32 cellular contexts compared by ENCODE assay signal in genomic region chr15:47496343-47497185, GRCh38.
A peak's percentile ranks its signal among the peaks of the same experiment; 100 is the strongest.
DNase-seq lines count a peak whose midpoint lies in the region; ATAC-seq, FAIRE-seq and TF ChIP-seq lines count a peak whose summit lies in the region.
"Had no signal": no experiment of that assay in that cellular context is flagged by ENCODE, and none has a peak within 500 bp of the region (broad histone marks: within the 10 kb centered on the region; RNA-seq: fewer than 3 reads in every experiment).

No MANE protein-coding gene starts in this region.

- H3K36me3 ChIP-seq in keratinocyte (ENCODE audit: control insufficient read depth in 2 of 2, extremely low read depth in 1 of 2, insufficient read depth in 2 of 2, low read length in 2 of 2), result no peaks in the 10 kb centered on the region
- H3K36me3 ChIP-seq in testis (ENCODE audit: low read depth, missing control alignments), result no peaks in the 10 kb centered on the region
- H3K36me3 ChIP-seq: ascending aorta, BE2C, gastrocnemius medialis, stomach, transverse colon had no signal

- H3K27ac ChIP-seq in AG04450 (ENCODE audit: low read depth, low read length) (no peak overlapping the region), keratinocyte (ENCODE audit: control insufficient read depth, insufficient read depth, low read length) (no peak overlapping the region), testis (no peak overlapping the region)
- H3K27ac ChIP-seq: A549, ascending aorta, gastrocnemius medialis, RWPE1, stomach, transverse colon had no signal

- POLR2A ChIA-PET in AG04450 (lab: Yijun Ruan, JAX), result no interaction called here

- H3K4me2 ChIP-seq in keratinocyte (ENCODE audit: control insufficient read depth, extremely low read depth, insufficient read depth, low read depth, low read length), result no peak overlapping the region
- H3K4me2 ChIP-seq: A549, SK-N-SH had no signal

- CTCF ChIA-PET in AG04450 (lab: Charles Lee), result interaction anchor here (0.9 kb wide), 1 partner anchor 25 kb away, joined by 3 read pairs; no protein-coding TSS in a partner anchor

- no peaks in the 10 kb centered on the region for H3K4me1 Mint-ChIP-seq in endothelial cell (ENCODE audit: unreplicated experiment)
- H3K4me1 Mint-ChIP-seq: activated CD4-positive, alpha-beta T cell treated with anti-CD3 and anti-CD28 coated beads for 36 hours; activated naive CD8-positive, alpha-beta T cell treated with anti-CD3 and anti-CD28 coated beads, Interleukin-2, amount 10 ng/mL, durations not matched to agents 7 days and 5 days; immature natural killer cell; naive thymus-derived CD4-positive, alpha-beta T cell; T-helper 17 cell had no signal

- H3K4me3 ChIP-seq in AG04450 (ENCODE audit: low read depth, low read length) (no peak overlapping the region), keratinocyte (ENCODE audit: control insufficient read depth in 2 of 3, extremely low read depth in 1 of 3, insufficient read depth in 2 of 3, low read depth in 1 of 3, low read length in 3 of 3) (no peak overlapping the region), testis (no peak overlapping the region)
- H3K4me3 ChIP-seq: A549, ascending aorta, gastrocnemius medialis, K562, stomach, transverse colon had no signal

- no peaks in the 10 kb centered on the region for H4K20me1 ChIP-seq in keratinocyte (ENCODE audit: control insufficient read depth, extremely low read depth, insufficient read depth, low read length)

- H3K9me3 Mint-ChIP-seq in endothelial cell (ENCODE audit: unreplicated experiment), result no peaks in the 10 kb centered on the region
- H3K9me3 Mint-ChIP-seq: activated naive CD8-positive, alpha-beta T cell treated with anti-CD3 and anti-CD28 coated beads, Interleukin-2, amount 10 ng/mL, durations not matched to agents 7 days and 5 days; naive thymus-derived CD4-positive, alpha-beta T cell had no signal

- no peak overlapping the region for H3K4me3 Mint-ChIP-seq in endothelial cell (ENCODE audit: unreplicated experiment)
- H3K4me3 Mint-ChIP-seq: activated CD4-positive, alpha-beta T cell treated with anti-CD3 and anti-CD28 coated beads for 36 hours; activated naive CD8-positive, alpha-beta T cell treated with anti-CD3 and anti-CD28 coated beads, Interleukin-2, amount 10 ng/mL, durations not matched to agents 7 days and 5 days; immature natural killer cell; naive thymus-derived CD4-positive, alpha-beta T cell; T-helper 17 cell had no signal

- no peak for FAIRE-seq in keratinocyte (lab: Jason Lieb, UNC)
- FAIRE-seq: A549, H1, K562 had no signal

- intact Hi-C loops in testis (cut with DNase I; ENCODE audit: low total_unique reads), result no loop called here

- no peak overlapping the region for H3K27ac Mint-ChIP-seq in endothelial cell (ENCODE audit: unreplicated experiment)
- H3K27ac Mint-ChIP-seq: activated CD4-positive, alpha-beta T cell treated with anti-CD3 and anti-CD28 coated beads for 36 hours; activated naive CD8-positive, alpha-beta T cell treated with anti-CD3 and anti-CD28 coated beads, Interleukin-2, amount 10 ng/mL, durations not matched to agents 7 days and 5 days; immature natural killer cell; naive thymus-derived CD4-positive, alpha-beta T cell; T-helper 17 cell had no signal

- no peaks in the 10 kb centered on the region for H3K36me3 Mint-ChIP-seq in endothelial cell (ENCODE audit: low read depth, unreplicated experiment)
- H3K36me3 Mint-ChIP-seq: activated naive CD8-positive, alpha-beta T cell treated with anti-CD3 and anti-CD28 coated beads, Interleukin-2, amount 10 ng/mL, durations not matched to agents 7 days and 5 days; immature natural killer cell; naive thymus-derived CD4-positive, alpha-beta T cell had no signal

- H3K9ac ChIP-seq in keratinocyte (ENCODE audit: control insufficient read depth, extremely low read depth, insufficient read depth, low read length), result no peak overlapping the region
- H3K9ac ChIP-seq: SK-N-SH had no signal

- H2AFZ ChIP-seq in keratinocyte (ENCODE audit: control insufficient read depth, low read length), result no peak overlapping the region

- peak; percentile 27; the same call in 1 of the 2 replicates for TF ChIP-seq CTCF in AG04450 (IDR thresholded peaks at IDR 0.05; ENCODE audit: low read depth, low read length)
- TF ChIP-seq CTCF in endothelial cell (IDR thresholded peaks at IDR 0.05; ENCODE audit: unreplicated experiment), result peak; percentile 40
- TF ChIP-seq CTCF in keratinocyte (optimal IDR thresholded peaks at IDR 0.05 in 1 of 3, IDR thresholded peaks at IDR 0.05 in 1 of 3, conservative IDR thresholded peaks at IDR 0.05 in 1 of 3; ENCODE audit: extremely low read depth in 1 of 3, insufficient read depth in 2 of 3, low read length in 3 of 3), result peak in 2 of 3 experiments; percentile 27 to 31
- TF ChIP-seq CTCF in testis (IDR thresholded peaks at IDR 0.05), result no peak

- dilution Hi-C loops in keratinocyte (cut with MboI; ENCODE audit: extremely low pct_ligation_motif_present, low sequenced_read_pairs), result no loop called here

- TF ChIP-seq POLR2A in testis (IDR thresholded peaks at IDR 0.05), result no peak

- H3K4me1 ChIP-seq in keratinocyte (ENCODE audit: control insufficient read depth, extremely low read depth, insufficient read depth, low read length) (no peaks in the 10 kb centered on the region), testis (no peaks in the 10 kb centered on the region)
- H3K4me1 ChIP-seq: A549, ascending aorta, BE2C, gastrocnemius medialis, stomach had no signal

- no peak for ATAC-seq in HG03571 (IDR thresholded peaks at IDR 0.05; ENCODE audit: unreplicated experiment)
- ATAC-seq: A549; activated CD4-positive, alpha-beta T cell treated with anti-CD3 and anti-CD28 coated beads for 36 hours; gastrocnemius medialis; K562; left lobe of liver; naive thymus-derived CD4-positive, alpha-beta T cell; T-helper 17 cell had no signal

- no peak for DNase-seq in AG04450 (ENCODE audit: low read depth, low spot score)
- peak; percentile 7 to 12 for DNase-seq in Kasumi-1 (lab: John Stamatoyannopoulos, UW)
- DNase-seq in endothelial cell (ENCODE audit: low spot score), result no peak
- DNase-seq in keratinocyte (ENCODE audit: low read depth, low spot score), result no peak
- DNase-seq in ACHN, result no peak
- DNase-seq in testis, result no peak
- DNase-seq in HUDEP-2 (lab: John Stamatoyannopoulos, UW; ENCODE audit: unreplicated experiment in 76 of 76), result no peak
- DNase-seq: activated CD4-positive, alpha-beta T cell treated with anti-CD3 and anti-CD28 coated beads for 36 hours; activated CD8-positive, alpha-beta memory T cell treated with anti-CD3 and anti-CD28 coated beads for 24 hours; activated effector memory CD4-positive, alpha-beta T cell treated with anti-CD3 and anti-CD28 coated beads, Interleukin-2, amount 50 U/mL, for 16 hours; activated naive CD8-positive, alpha-beta T cell treated with anti-CD3 and anti-CD28 coated beads, Interleukin-2, amount 10 ng/mL, durations not matched to agents 7 days and 5 days; BE2C; gastrocnemius medialis; hippocampal formation; immature natural killer cell; MM.1S; naive thymus-derived CD4-positive, alpha-beta T cell; NCI-H2081 treated with DMSO at 0.1 percent for 48 hours; NCI-H774; retina; SK-N-SH; stimulated activated CD4-positive, alpha-beta T cell treated with anti-CD3 and anti-CD28 coated beads, Interleukin-2, amount 100 ng/mL, for 24 hours; stomach; T-helper 17 cell; transverse colon had no signal

- no peaks in the 10 kb centered on the region for H3K9me3 ChIP-seq in AG04450 (ENCODE audit: control insufficient read depth, insufficient read depth, low read length)
- no peaks in the 10 kb centered on the region for H3K9me3 ChIP-seq in keratinocyte (ENCODE audit: control insufficient read depth, low read depth, low read length)
- no peaks in the 10 kb centered on the region for H3K9me3 ChIP-seq in testis
- H3K9me3 ChIP-seq: A549, ascending aorta, BE2C, gastrocnemius medialis, SK-N-SH, stomach, transverse colon had no signal

- H3K79me2 ChIP-seq in keratinocyte (ENCODE audit: control insufficient read depth, insufficient read depth, low read length), result no peaks in the 10 kb centered on the region

- no peaks in the 10 kb centered on the region for H3K27me3 Mint-ChIP-seq in endothelial cell (ENCODE audit: unreplicated experiment)
- H3K27me3 Mint-ChIP-seq: activated CD4-positive, alpha-beta T cell treated with anti-CD3 and anti-CD28 coated beads for 36 hours; activated naive CD8-positive, alpha-beta T cell treated with anti-CD3 and anti-CD28 coated beads, Interleukin-2, amount 10 ng/mL, durations not matched to agents 7 days and 5 days; T-helper 17 cell had no signal

- H3K9me1 ChIP-seq in keratinocyte (ENCODE audit: control insufficient read depth, extremely low read depth, insufficient read depth, low read length), result no peaks in the 10 kb centered on the region

- 77 to 84% methylated on average over 5 of the region's 5 CpGs for WGBS in testis, 2 donors

- H3K27me3 ChIP-seq in AG04450 (ENCODE audit: control insufficient read depth, insufficient read depth, low read length) (no peaks in the 10 kb centered on the region), keratinocyte (ENCODE audit: control insufficient read depth, extremely low read depth, insufficient read depth, low read length) (no peaks in the 10 kb centered on the region), testis (no peaks in the 10 kb centered on the region)
- H3K27me3 ChIP-seq: ascending aorta, BE2C, gastrocnemius medialis, stomach, transverse colon had no signal

- in situ Hi-C loops in ACHN (cut with HindIII; ENCODE audit: low pct_ligation_motif_present, low pct_unique_long_range_greater_than_20kb, low sequenced_read_pairs), result no loop called here

Comparison
In these comparisons a context has a peak if more than half of its experiments do, and no peak if none do; other contexts are left out.
1. DNase-seq: peak in Kasumi-1 (2 of 2); none in AG04450 (single experiment), endothelial cell (single experiment), keratinocyte (single experiment), ACHN (single experiment), testis (single experiment) and HUDEP-2 (0 of 76).
2. CTCF ChIP-seq: peak in AG04450 (single experiment), endothelial cell (single experiment) and keratinocyte (2 of 3); none in testis (0 of 3).